Comparison of ENCODE assay signal across 17 cellular contexts in the genomic region with DNA sequence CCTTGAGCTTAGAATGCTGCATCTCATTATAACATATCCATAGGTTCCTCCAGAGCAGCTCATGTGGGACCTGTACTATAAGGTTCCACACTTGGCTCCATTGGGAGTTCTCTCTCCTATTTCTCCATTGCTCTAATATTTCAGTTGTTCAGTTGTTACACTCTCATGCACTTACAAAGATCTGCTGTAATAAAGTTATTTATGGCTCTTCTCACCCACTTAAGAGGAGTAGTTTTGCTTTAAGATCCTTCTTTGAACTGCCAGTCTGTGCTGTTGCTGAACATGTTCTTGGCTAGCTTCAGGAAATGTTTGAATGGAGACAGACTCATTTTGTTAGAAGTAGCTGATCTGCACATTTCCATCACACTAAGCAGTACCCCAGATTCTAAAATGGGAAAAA.
DNase-seq lines count a peak whose midpoint lies in the region; ATAC-seq and TF ChIP-seq lines count a peak whose summit lies in the region.
"Had no signal": no experiment of that assay in that cellular context is flagged by ENCODE, and none has a peak within 500 bp of the region (broad histone marks: within the 10 kb centered on the region; RNA-seq: fewer than 3 reads in every experiment).

No MANE protein-coding gene starts in this region.

- H3K36me3 ChIP-seq in GM23338 (ENCODE audit: insufficient read depth) (no peaks in the 10 kb centered on the region), heart left ventricle (no peaks in the 10 kb centered on the region), mesenchymal stem cell (ENCODE audit: control insufficient read depth in 1 of 2, insufficient read depth in 2 of 2, low read depth in 1 of 2, low read length in 2 of 2) (peaks cover 0 to 4% of the 10 kb centered on the region in 2 experiments)

- H3K79me1 ChIP-seq in mesenchymal stem cell (replicated peaks; ENCODE audit: low read length, poor library complexity, severe bottlenecking) = peaks cover 22% of the 10 kb centered on the region

- H3K18ac ChIP-seq in mesenchymal stem cell (ENCODE audit: low read depth in 1 of 2, low read length in 2 of 2) = no peak overlapping the region

- H4K91ac ChIP-seq in mesenchymal stem cell (ENCODE audit: low read length) = no peak overlapping the region

- H3K4me1 ChIP-seq in GM23338 (ENCODE audit: insufficient read depth) (no peaks in the 10 kb centered on the region), heart left ventricle (peaks cover 0 to 26% (median 3%) of the 10 kb centered on the region in 12 donors), mesenchymal stem cell (ENCODE audit: control insufficient read depth, insufficient read depth, low read depth, low read length) (no peaks in the 10 kb centered on the region)
- H3K4me1 ChIP-seq: A549 had no signal

- no peak overlapping the region for H2BK15ac ChIP-seq in mesenchymal stem cell (ENCODE audit: low read depth, poor library complexity, severe bottlenecking)

- intact Hi-C loops in heart left ventricle (cut with DNase I) = no loop called here

- no peaks in the 10 kb centered on the region for H4K20me1 ChIP-seq in GM23338 (replicated peaks; ENCODE audit: insufficient read depth)

- H3K4me3 ChIP-seq in GM23338 = no peak overlapping the region
- H3K4me3 ChIP-seq in heart left ventricle = no peak overlapping the region
- no peak overlapping the region for H3K4me3 ChIP-seq in mesenchymal stem cell (ENCODE audit: insufficient read depth in 1 of 2, low read depth in 1 of 2, low read length in 2 of 2)
- H3K4me3 ChIP-seq: A549 had no signal

- H3K14ac ChIP-seq in mesenchymal stem cell (ENCODE audit: low read length in 2 of 2) = no peak overlapping the region

- H3K9me3 ChIP-seq in heart left ventricle = no peaks in the 10 kb centered on the region
- H3K9me3 ChIP-seq in mesenchymal stem cell (ENCODE audit: control insufficient read depth, low read length) = no peaks in the 10 kb centered on the region
- H3K9me3 ChIP-seq: A549 had no signal

- H3K27me3 ChIP-seq in GM23338 (ENCODE audit: insufficient read depth) (no peaks in the 10 kb centered on the region), heart left ventricle (no peaks in the 10 kb centered on the region), mesenchymal stem cell (ENCODE audit: control insufficient read depth in 1 of 2, insufficient read depth in 1 of 2, low read length in 2 of 2) (no peaks in the 10 kb centered on the region)

- peaks cover 4% of the 10 kb centered on the region for H3K9me2 ChIP-seq in GM23338 (ENCODE audit: insufficient read depth)

- H3K36me3 Mint-ChIP-seq in GM23338 (ENCODE audit: low read depth) = no peaks in the 10 kb centered on the region; the same call in 2 of the 3 replicates
- H3K36me3 Mint-ChIP-seq: CD8-positive, alpha-beta T cell had no signal

- H3K79me2 ChIP-seq in GM23338 (replicated peaks; ENCODE audit: insufficient read depth) = no peaks in the 10 kb centered on the region

- H3K4me2 ChIP-seq in GM23338 (no peak overlapping the region), mesenchymal stem cell (ENCODE audit: low read length, poor library complexity, severe bottlenecking) (no peak overlapping the region)
- H3K4me2 ChIP-seq: A549 had no signal

- no peaks in the 10 kb centered on the region; the same call in 2 of the 3 replicates for H3K9me3 Mint-ChIP-seq in GM23338
- H3K9me3 Mint-ChIP-seq: CD8-positive, alpha-beta T cell; H9; IgD-negative memory B cell had no signal

- no peak overlapping the region for H2BK120ac ChIP-seq in mesenchymal stem cell (ENCODE audit: low read depth, low read length)

- no peak overlapping the region for H3K23ac ChIP-seq in mesenchymal stem cell (ENCODE audit: low read length in 2 of 2)

- no peak overlapping the region for H2AK5ac ChIP-seq in mesenchymal stem cell (ENCODE audit: low read length, severe bottlenecking)

- H2BK12ac ChIP-seq in mesenchymal stem cell (ENCODE audit: low read length in 2 of 2) = no peak overlapping the region

- DNase-seq in Ammon's horn (ENCODE audit: low spot score) = peak; percentile 14
- no peak for DNase-seq in GM23338 (ENCODE audit: low spot score)
- no peak for DNase-seq in heart left ventricle
- DNase-seq in mesenchymal stem cell = peak; percentile 4
- DNase-seq in hepatic stellate cell (ENCODE audit: low spot score) = no peak
- no peak for DNase-seq in SHP77 treated with DMSO at 0.1 percent for 48 hours (lab: John Stamatoyannopoulos, UW)
- DNase-seq in activated naive CD4-positive, alpha-beta T cell treated with Interleukin-2 at 50 U/mL for 16 hours = no peak
- DNase-seq in GM03348 (ENCODE audit: low spot score) = no peak
- DNase-seq: CD8-positive, alpha-beta T cell; COR-L47; DMS153; GF-D8; GOT3; H9 had no signal

- H3K27ac Mint-ChIP-seq in GM23338 = peak overlapping the region; percentile 22; the same call in 1 of the 2 replicates
- H3K27ac Mint-ChIP-seq: CD14-positive monocyte; CD8-positive, alpha-beta T cell; H9; IgD-negative memory B cell had no signal

- H3K9ac ChIP-seq in mesenchymal stem cell (ENCODE audit: low read length) = no peak overlapping the region

- no peak overlapping the region for H3K4ac ChIP-seq in mesenchymal stem cell (ENCODE audit: low read depth in 1 of 2, low read length in 2 of 2)

- H3K27ac ChIP-seq in GM23338 (ENCODE audit: low read depth) (no peak overlapping the region), heart left ventricle (no peak overlapping the region), mesenchymal stem cell (ENCODE audit: low read length, poor library complexity, severe bottlenecking) (no peak overlapping the region)
- H3K27ac ChIP-seq: A549 had no signal

- TF ChIP-seq CTCF in GM23338 (conservative IDR thresholded peaks at IDR 0.05; ENCODE audit: low read depth in 2 of 2) = no peak
- no peak for TF ChIP-seq CTCF in heart left ventricle (IDR thresholded peaks at IDR 0.05)

- H3K4me1 Mint-ChIP-seq in GM23338 = peaks cover 24% of the 10 kb centered on the region
- H3K4me1 Mint-ChIP-seq: CD14-positive monocyte had no signal

- no peak overlapping the region for H3K4me3 Mint-ChIP-seq in GM23338
- H3K4me3 Mint-ChIP-seq: CD14-positive monocyte; CD8-positive, alpha-beta T cell; H9; IgD-negative memory B cell had no signal

- no peaks in the 10 kb centered on the region for H3F3A ChIP-seq in GM23338 (replicated peaks; ENCODE audit: low read depth)

- ATAC-seq in GM23338 (no peak), heart left ventricle (peak in 3 of 4 donors; percentile 52 to 85 (median 74))
- ATAC-seq: A549; CD8-positive, alpha-beta T cell had no signal

- H2BK5ac ChIP-seq in mesenchymal stem cell (ENCODE audit: low read depth, low read length, poor library complexity, severe bottlenecking) = no peak overlapping the region

- TF ChIP-seq POLR2A in heart left ventricle (IDR thresholded peaks at IDR 0.05) = no peak

- H2AFZ ChIP-seq in GM23338 (no peak overlapping the region), mesenchymal stem cell (ENCODE audit: low read depth, low read length) (no peak overlapping the region)

- H3K27me3 Mint-ChIP-seq in GM23338 (ENCODE audit: insufficient read depth, low read depth, poor library complexity) = no peaks in the 10 kb centered on the region
- H3K27me3 Mint-ChIP-seq: IgD-negative memory B cell had no signal

- no peak overlapping the region for H4K8ac ChIP-seq in mesenchymal stem cell (ENCODE audit: low read length)

TF ChIP-seq in GM23338, 12 proteins besides CTCF, POLR2A, EP300 and RAD21 (continues in another document):
- no peak for TF ChIP-seq EZH2phosphoT487 (IDR thresholded peaks at IDR 0.05; ENCODE audit: unreplicated experiment)
- no peak for TF ChIP-seq NANOG (IDR thresholded peaks at IDR 0.05; ENCODE audit: borderline replicate concordance)
- no peak for TF ChIP-seq STAT1 (IDR thresholded peaks at IDR 0.05; ENCODE audit: unreplicated experiment)
- TF ChIP-seq JUNB (IDR thresholded peaks at IDR 0.05; ENCODE audit: unreplicated experiment) = no peak

Comparison
In these comparisons a context has a peak if more than half of its experiments do, and no peak if none do; other contexts are left out.
1. DNase-seq: peak in Ammon's horn (single experiment) and mesenchymal stem cell (single experiment); none in GM23338 (single experiment), heart left ventricle (0 of 5), hepatic stellate cell (single experiment), SHP77 treated with DMSO at 0.1 percent for 48 hours (single experiment), activated naive CD4-positive, alpha-beta T cell treated with Interleukin-2 at 50 U/mL for 16 hours (single experiment) and GM03348 (single experiment).